In genomic region chr11:22192642-22193347, GRCh38 we compare ENCODE assay signal across 9 cellular contexts. TPM values are rescaled to one million over a fixed set of nuclear protein-coding genes. Genes with fewer than 3 reads are reported as not detected.
DNase-seq lines count a peak whose midpoint lies in the region; ATAC-seq and TF ChIP-seq lines count a peak whose summit lies in the region.
"Had no signal": no experiment of that assay in that cellular context is flagged by ENCODE, and none has a peak within 500 bp of the region (broad histone marks: within the 10 kb centered on the region; RNA-seq: fewer than 3 reads in every experiment).

TSS of gene ANO5 (plus strand) at chr11:22193085. CDS start at chr11:22193493, 408 bp downstream.

- H3K27ac ChIP-seq in PC-9, result no peak within 1 kb of the TSS

- no peak within 1 kb of the TSS for H2AFZ ChIP-seq in PC-9

- no peaks in the 10 kb centered on the region for H3K9me3 Mint-ChIP-seq in activated CD8-positive, alpha-beta T cell treated with anti-CD3 and anti-CD28 coated beads, Interleukin-2, amount 10 ng/mL, durations not matched to agents 7 days and 5 days (ENCODE audit: insufficient read depth)
- H3K9me3 Mint-ChIP-seq in neural crest cell, result no peaks in the 10 kb centered on the region

- H3K36me3 Mint-ChIP-seq in activated CD8-positive, alpha-beta T cell treated with anti-CD3 and anti-CD28 coated beads, Interleukin-2, amount 10 ng/mL, durations not matched to agents 7 days and 5 days (ENCODE audit: low read depth), result no peaks in the 10 kb centered on the region
- no peaks in the 10 kb centered on the region for H3K36me3 Mint-ChIP-seq in neural crest cell (ENCODE audit: low read depth)

- H3K27me3 ChIP-seq in MG63, result 0 out of 2 replicates have a peak, but pooled peaks cover 2% of the 10 kb centered on the region
- no peaks in the 10 kb centered on the region for H3K27me3 ChIP-seq in PC-9 (ENCODE audit: insufficient read depth, low read depth)

- H3K4me1 ChIP-seq in PC-9 (replicated peaks; ENCODE audit: insufficient read depth), result no peaks in the 10 kb centered on the region

- no peaks in the 10 kb centered on the region for H4K20me1 ChIP-seq in PC-9 (ENCODE audit: insufficient read depth)

- intact Hi-C loops in head of caudate nucleus (cut with DNase I), result no loop called here
- intact Hi-C loops in PC-9 (cut with micrococcal nuclease; ENCODE audit: unreplicated experiment), result no loop called here

- H3K79me2 ChIP-seq in PC-9 (ENCODE audit: low read depth), result no peaks in the 10 kb centered on the region

- CTCF ChIA-PET in activated CD8-positive, alpha-beta T cell treated with anti-CD3 and anti-CD28 coated beads, Interleukin-2, amount 10 ng/mL, durations not matched to agents 7 days and 5 days (lab: Charles Lee), result no interaction called here
- CTCF ChIA-PET in PC-9 (lab: Charles Lee), result no interaction called here

- H3K36me3 ChIP-seq in MG63 (no peaks in the 10 kb centered on the region), PC-9 (ENCODE audit: low read depth) (no peaks in the 10 kb centered on the region)

- POLR2A ChIA-PET in activated CD8-positive, alpha-beta T cell treated with anti-CD3 and anti-CD28 coated beads, Interleukin-2, amount 10 ng/mL, durations not matched to agents 7 days and 5 days (lab: Charles Lee), result no interaction called here
- POLR2A ChIA-PET in PC-9 (lab: Charles Lee; ENCODE audit: unreplicated experiment), result no interaction called here

- H3K27ac Mint-ChIP-seq in activated CD8-positive, alpha-beta T cell treated with anti-CD3 and anti-CD28 coated beads, Interleukin-2, amount 10 ng/mL, durations not matched to agents 7 days and 5 days, result no peak within 1 kb of the TSS
- H3K27ac Mint-ChIP-seq in neural crest cell (ENCODE audit: unreplicated experiment), result peak within 1 kb of the TSS; percentile 43

- H3K4me3 ChIP-seq in MG63 (peak within 1 kb of the TSS; percentile 20; the same call in 1 of the 2 replicates), PC-9 (no peak within 1 kb of the TSS)

- TF ChIP-seq CTCF in neural crest cell (conservative IDR thresholded peaks at IDR 0.05) (no peak), PC-9 (conservative IDR thresholded peaks at IDR 0.05) (no peak)

- H3K4me1 Mint-ChIP-seq in activated CD8-positive, alpha-beta T cell treated with anti-CD3 and anti-CD28 coated beads, Interleukin-2, amount 10 ng/mL, durations not matched to agents 7 days and 5 days (ENCODE audit: low read depth), result peaks cover 3% of the 10 kb centered on the region
- peaks cover 19% of the 10 kb centered on the region for H3K4me1 Mint-ChIP-seq in neural crest cell

- no TSS peak for BruUV-seq in PC-9 (replicated peaks; lab: Mats Ljungman, UMichigan)

- H3K9me2 ChIP-seq in PC-9 (ENCODE audit: insufficient read depth), result no peaks in the 10 kb centered on the region

- ATAC-seq in GM21367 (IDR thresholded peaks at IDR 0.05; ENCODE audit: unreplicated experiment) (peak; percentile 40), HG03469 (IDR thresholded peaks at IDR 0.05; ENCODE audit: unreplicated experiment) (no peak)
- peak; percentile 42 for ATAC-seq in activated CD8-positive, alpha-beta T cell treated with anti-CD3 and anti-CD28 coated beads, Interleukin-2, amount 10 ng/mL, durations not matched to agents 7 days and 5 days

- no peak within 1 kb of the TSS for H3K4me2 ChIP-seq in PC-9

- no peaks in the 10 kb centered on the region for H3F3A ChIP-seq in PC-9 (ENCODE audit: insufficient read depth, low read depth)

- peaks cover 27% of the 10 kb centered on the region for H3K27me3 Mint-ChIP-seq in activated CD8-positive, alpha-beta T cell treated with anti-CD3 and anti-CD28 coated beads, Interleukin-2, amount 10 ng/mL, durations not matched to agents 7 days and 5 days (ENCODE audit: low read depth)
- peaks cover 31% of the 10 kb centered on the region for H3K27me3 Mint-ChIP-seq in neural crest cell (ENCODE audit: low read depth)

- no peak within 1 kb of the TSS for H3K4me3 Mint-ChIP-seq in activated CD8-positive, alpha-beta T cell treated with anti-CD3 and anti-CD28 coated beads, Interleukin-2, amount 10 ng/mL, durations not matched to agents 7 days and 5 days
- peak within 1 kb of the TSS; percentile 98 for H3K4me3 Mint-ChIP-seq in neural crest cell

- H3K9me3 ChIP-seq in MG63 (no peaks in the 10 kb centered on the region), PC-9 (ENCODE audit: insufficient read depth, low read depth) (no peaks in the 10 kb centered on the region)

- DNase-seq in DMS 273 treated with DMSO at 0.1 percent for 48 hours (lab: John Stamatoyannopoulos, UW), result peak; percentile 37
- DNase-seq in MG63, result peak; percentile 4
- DNase-seq in activated CD8-positive, alpha-beta T cell treated with anti-CD3 and anti-CD28 coated beads, Interleukin-2, amount 10 ng/mL, durations not matched to agents 7 days and 5 days, result no peak
- peak; percentile 8 to 85 (median 65) for DNase-seq in head of caudate nucleus
- DNase-seq in neural crest cell (ENCODE audit: low read depth, low spot score), result peak; percentile 57
- no peak for DNase-seq in PC-9

RNA-seq across cellular contexts. Expression of gene ANO5, which starts in this region (rescaled TPM):
- total RNA-seq in MG63 (2014; rRNA removed; shearing (Covaris generic); ENCODE audit: low replicate concordance), result not detected in 2 replicates
- under 1 TPM in 1 of 2 experiments, not detected in 1; 0.08 TPM for total RNA-seq in activated CD8-positive, alpha-beta T cell treated with anti-CD3 and anti-CD28 coated beads, Interleukin-2, amount 10 ng/mL, durations not matched to agents 7 days and 5 days
- total RNA-seq in neural crest cell, result 3.4 and 3.5 TPM in 2 replicates
- not detected in 2 replicates for total RNA-seq in PC-9 (2021)
- total RNA-seq: RPMI7951 had no signal

Comparison
In these comparisons a context has a peak if more than half of its experiments do, and no peak if none do; other contexts are left out.
1. Peak in DNase-seq and H3K4me3 ChIP-seq in MG63; RNA of the gene not detected or under 1 TPM.
2. Peak in ATAC-seq in activated CD8-positive, alpha-beta T cell treated with anti-CD3 and anti-CD28 coated beads, Interleukin-2, amount 10 ng/mL, durations not matched to agents 7 days and 5 days; RNA of the gene not detected or under 1 TPM.
3. DNase-seq: peak in DMS 273 treated with DMSO at 0.1 percent for 48 hours (single experiment), head of caudate nucleus (42 of 42) and neural crest cell (single experiment); none in activated CD8-positive, alpha-beta T cell treated with anti-CD3 and anti-CD28 coated beads, Interleukin-2, amount 10 ng/mL, durations not matched to agents 7 days and 5 days (single experiment) and PC-9 (0 of 2).